In the genomic region with DNA sequence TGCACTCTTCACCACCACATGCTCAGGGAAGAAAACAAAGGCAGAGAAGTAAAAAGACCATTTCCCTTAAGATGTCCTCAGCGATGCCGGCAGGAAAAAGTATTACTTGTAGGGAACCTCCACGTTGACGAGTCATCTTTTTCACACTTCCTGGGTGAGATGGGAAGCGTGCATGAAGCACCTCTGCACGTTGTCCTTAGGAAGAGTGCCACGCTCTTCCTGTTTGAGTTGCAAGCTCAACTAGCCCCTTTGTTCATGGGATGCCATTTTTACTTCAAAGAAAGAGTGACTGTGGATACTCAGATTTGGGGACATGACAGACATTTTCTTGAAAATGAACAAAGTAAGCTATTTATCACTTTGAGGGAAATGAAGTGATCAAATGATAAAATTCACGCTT, we compare ENCODE assay signal across 20 cellular contexts. TPM values are rescaled to one million over a fixed set of nuclear protein-coding genes. Genes with fewer than 3 reads are reported as not detected.
DNase-seq lines count a peak whose midpoint lies in the region; ATAC-seq and TF ChIP-seq lines count a peak whose summit lies in the region.
"Had no signal": no experiment of that assay in that cellular context is flagged by ENCODE, and none has a peak within 500 bp of the region (broad histone marks: within the 10 kb centered on the region; RNA-seq: fewer than 3 reads in every experiment).

No MANE protein-coding gene starts in this region.

- H3K4me1 ChIP-seq in endodermal cell (ENCODE audit: control insufficient read depth, insufficient read depth, low read length) (no peaks in the 10 kb centered on the region), body of pancreas (peaks cover 11% of the 10 kb centered on the region)
- H3K4me1 ChIP-seq: BLaER1 treated with 17β-estradiol and CSF1 and Interleukin-3, amounts not matched to agents 10 nM and 100 nM; HAP-1 had no signal

- no peak overlapping the region for H3K9ac ChIP-seq in endodermal cell (ENCODE audit: extremely low read depth, low read length, poor library complexity, severe bottlenecking)
- H3K9ac ChIP-seq: BLaER1 treated with 17β-estradiol and CSF1 and Interleukin-3, amounts not matched to agents 10 nM and 100 nM had no signal

- no peaks in the 10 kb centered on the region for H3K27me3 ChIP-seq in endodermal cell (ENCODE audit: control insufficient read depth, insufficient read depth, low read length, poor library complexity, severe bottlenecking)
- H3K27me3 ChIP-seq in body of pancreas, result no peaks in the 10 kb centered on the region
- H3K27me3 ChIP-seq: BE2C; BLaER1 treated with 17β-estradiol and CSF1 and Interleukin-3, amounts not matched to agents 10 nM and 100 nM had no signal

- H3K27me3 Mint-ChIP-seq in activated T-cell treated with anti-CD3 and anti-CD28 coated beads, Interleukin-2, amount 50 U/mL, for 24 hours, result no peaks in the 10 kb centered on the region
- H3K27me3 Mint-ChIP-seq in endodermal cell (ENCODE audit: insufficient read depth), result no peaks in the 10 kb centered on the region
- H3K27me3 Mint-ChIP-seq: CD4-positive, alpha-beta T cell; CD8-positive, alpha-beta memory T cell had no signal

- 96 to 97% methylated on average over 8 of the region's 8 CpGs for WGBS in endodermal cell (ENCODE audit: insufficient coverage in 1 of 2, insufficient read length in 1 of 2), 2 experiments
- WGBS in body of pancreas, 2 donors, result 94 to 96% methylated on average over 8 of the region's 8 CpGs

- no peak overlapping the region for H3K27ac Mint-ChIP-seq in activated T-cell treated with anti-CD3 and anti-CD28 coated beads, Interleukin-2, amount 50 U/mL, for 24 hours
- H3K27ac Mint-ChIP-seq in endodermal cell, result no peak overlapping the region
- H3K27ac Mint-ChIP-seq in stimulated activated effector memory CD8-positive, alpha-beta T cell treated with anti-CD3 and anti-CD28 coated beads, Interleukin-12 subunit alpha, Interleukin-12 subunit beta, amount 100 ng/mL, for 72 hours, result peak overlapping the region; percentile 21
- H3K27ac Mint-ChIP-seq: CD14-positive monocyte; CD4-positive, alpha-beta T cell; HFFc6 had no signal

- no peaks in the 10 kb centered on the region for H3K4me1 Mint-ChIP-seq in activated T-cell treated with anti-CD3 and anti-CD28 coated beads, Interleukin-2, amount 50 U/mL, for 24 hours (ENCODE audit: low read depth)
- peaks cover 4% of the 10 kb centered on the region for H3K4me1 Mint-ChIP-seq in endodermal cell
- no peaks in the 10 kb centered on the region for H3K4me1 Mint-ChIP-seq in stimulated activated effector memory CD8-positive, alpha-beta T cell treated with anti-CD3 and anti-CD28 coated beads, Interleukin-12 subunit alpha, Interleukin-12 subunit beta, amount 100 ng/mL, for 72 hours
- H3K4me1 Mint-ChIP-seq: CD14-positive monocyte; CD8-positive, alpha-beta memory T cell had no signal

- peaks cover 82% of the 10 kb centered on the region for H3K36me3 Mint-ChIP-seq in activated T-cell treated with anti-CD3 and anti-CD28 coated beads, Interleukin-2, amount 50 U/mL, for 24 hours (ENCODE audit: low read depth)
- peaks cover 62% of the 10 kb centered on the region for H3K36me3 Mint-ChIP-seq in endodermal cell (ENCODE audit: low read depth)
- H3K36me3 Mint-ChIP-seq in stimulated activated effector memory CD8-positive, alpha-beta T cell treated with anti-CD3 and anti-CD28 coated beads, Interleukin-12 subunit alpha, Interleukin-12 subunit beta, amount 100 ng/mL, for 72 hours, result peaks cover 44% of the 10 kb centered on the region

- TF ChIP-seq CTCF in endodermal cell (conservative IDR thresholded peaks at IDR 0.05) (no peak), body of pancreas (IDR thresholded peaks at IDR 0.05) (no peak)

- ATAC-seq in stimulated activated effector memory CD8-positive, alpha-beta T cell treated with anti-CD3 and anti-CD28 coated beads, Interleukin-12 subunit alpha, Interleukin-12 subunit beta, amount 100 ng/mL, for 72 hours, result no peak
- ATAC-seq in body of pancreas (no peak), GM21381 (IDR thresholded peaks at IDR 0.05; ENCODE audit: unreplicated experiment) (no peak)

- DNase-seq in activated T-cell treated with anti-CD3 and anti-CD28 coated beads, Interleukin-2, amount 50 U/mL, for 24 hours, result peak; percentile 2
- DNase-seq in activated T-cell treated with anti-CD3 and anti-CD28 coated beads, Interleukin-2, amount 50 U/mL, for 48 hours, result no peak
- DNase-seq in endodermal cell (no peak), body of pancreas (no peak)
- no peak for DNase-seq in stimulated activated effector memory CD8-positive, alpha-beta T cell treated with anti-CD3 and anti-CD28 coated beads, Interleukin-12 subunit alpha, Interleukin-12 subunit beta, amount 100 ng/mL, for 72 hours (ENCODE audit: low spot score in 2 of 2)
- DNase-seq: AML-193; BE2C; CD4-positive, alpha-beta T cell; CD8-positive, alpha-beta memory T cell; DMS 273 treated with DMSO at 0.1 percent for 48 hours; DMS53; DMS79 treated with DMSO at 0.1 percent for 48 hours; GF-D8; GOT3; HFFc6 had no signal

- H3K9me3 Mint-ChIP-seq in activated T-cell treated with anti-CD3 and anti-CD28 coated beads, Interleukin-2, amount 50 U/mL, for 24 hours, result peaks cover 15% of the 10 kb centered on the region
- H3K9me3 Mint-ChIP-seq in endodermal cell, result peaks cover 33% of the 10 kb centered on the region
- peaks cover 3% of the 10 kb centered on the region for H3K9me3 Mint-ChIP-seq in stimulated activated effector memory CD8-positive, alpha-beta T cell treated with anti-CD3 and anti-CD28 coated beads, Interleukin-12 subunit alpha, Interleukin-12 subunit beta, amount 100 ng/mL, for 72 hours
- H3K9me3 Mint-ChIP-seq: HFFc6 had no signal

- intact Hi-C loops in body of pancreas (cut with DNase I), result no loop called here

- H3K4me3 Mint-ChIP-seq in activated T-cell treated with anti-CD3 and anti-CD28 coated beads, Interleukin-2, amount 50 U/mL, for 24 hours, result no peak overlapping the region
- H3K4me3 Mint-ChIP-seq in endodermal cell, result no peak overlapping the region
- H3K4me3 Mint-ChIP-seq in stimulated activated effector memory CD8-positive, alpha-beta T cell treated with anti-CD3 and anti-CD28 coated beads, Interleukin-12 subunit alpha, Interleukin-12 subunit beta, amount 100 ng/mL, for 72 hours, result no peak overlapping the region
- H3K4me3 Mint-ChIP-seq: CD14-positive monocyte; CD4-positive, alpha-beta T cell; HFFc6 had no signal

- H3K27ac ChIP-seq in endodermal cell (ENCODE audit: low read depth, low read length) (no peak overlapping the region), body of pancreas (no peak overlapping the region)
- H3K27ac ChIP-seq: 22Rv1; BLaER1 treated with 17β-estradiol and CSF1 and Interleukin-3, amounts not matched to agents 10 nM and 100 nM had no signal

- H3K4me3 ChIP-seq in endodermal cell (ENCODE audit: low read length) (peak overlapping the region; percentile 6), body of pancreas (no peak overlapping the region)
- H3K4me3 ChIP-seq: BLaER1 treated with 17β-estradiol and CSF1 and Interleukin-3, amounts not matched to agents 10 nM and 100 nM; HAP-1 had no signal

- H3K9me3 ChIP-seq in endodermal cell (ENCODE audit: control insufficient read depth, low read length) (peaks cover 35% of the 10 kb centered on the region), body of pancreas (no peaks in the 10 kb centered on the region)

- TF ChIP-seq POLR2A in body of pancreas (IDR thresholded peaks at IDR 0.05), result no peak

- peaks cover 50% of the 10 kb centered on the region for H3K36me3 ChIP-seq in endodermal cell (ENCODE audit: control insufficient read depth, insufficient read depth, low read length)
- no peaks in the 10 kb centered on the region for H3K36me3 ChIP-seq in body of pancreas (replicated peaks in 1 of 2; ENCODE audit: insufficient read depth in 1 of 2, low read depth in 2 of 2)

RNA-seq across cellular contexts. Expression of a gene that starts 33.8 kb away (rescaled TPM):
- total RNA-seq in endodermal cell (100 to 1,000 TPM; 104 to 111 TPM), body of pancreas (10 to 100 TPM; 27.0 to 39.7 TPM)
- 80.2 TPM for polyA plus RNA-seq in endodermal cell (2013, experiment 1 of 2)
- 68.5 TPM for polyA plus RNA-seq in endodermal cell (2013, experiment 2 of 2)
